ENCODE assay signal across 18 cellular contexts in genomic region chr4:72313121-72313520, GRCh38.
A peak's percentile ranks its signal among the peaks of the same experiment; 100 is the strongest.
DNase-seq lines count a peak whose midpoint lies in the region; ATAC-seq, FAIRE-seq and TF ChIP-seq lines count a peak whose summit lies in the region.
"Had no signal": no experiment of that assay in that cellular context is flagged by ENCODE, and none has a peak within 500 bp of the region (broad histone marks: within the 10 kb centered on the region; RNA-seq: fewer than 3 reads in every experiment).

No MANE protein-coding gene starts in this region.

- H3K27me3 ChIP-seq in left lung, result no peaks in the 10 kb centered on the region
- H3K27me3 ChIP-seq: BLaER1 had no signal

- H3K4me3 ChIP-seq in SK-N-MC (no peak overlapping the region), epithelial cell of esophagus (ENCODE audit: low read length) (no peak overlapping the region), left lung (no peak overlapping the region)
- H3K4me3 ChIP-seq: BLaER1, K562 had no signal

- TF ChIP-seq CTCF in epithelial cell of esophagus (IDR thresholded peaks at IDR 0.05; ENCODE audit: insufficient read depth, low read depth, low read length, missing control alignments) (no peak), left lung (IDR thresholded peaks at IDR 0.05) (no peak), type B pancreatic cell (conservative IDR thresholded peaks at IDR 0.05) (no peak), D721Med (IDR thresholded peaks at IDR 0.05; ENCODE audit: insufficient read depth, missing control alignments) (no peak)

- H3K9me3 Mint-ChIP-seq in type B pancreatic cell, result no peaks in the 10 kb centered on the region
- H3K9me3 Mint-ChIP-seq in activated naive CD4-positive, alpha-beta T cell treated with anti-CD3 and anti-CD28 coated beads, Interleukin-2, amount 50 U/mL, for 72 hours, result no peaks in the 10 kb centered on the region
- H3K9me3 Mint-ChIP-seq: stimulated activated naive CD8-positive, alpha-beta T cell treated with anti-CD3 and anti-CD28 coated beads, Interleukin-15, amount 100 ng/mL, for 72 hours had no signal

- no peak overlapping the region for H3K9ac ChIP-seq in SK-N-MC (ENCODE audit: insufficient read length)
- H3K9ac ChIP-seq: BLaER1 had no signal

- intact Hi-C loops in left lung (cut with DNase I), result no loop called here

- no peak for DNase-seq in SK-N-MC (ENCODE audit: low read depth, low spot score)
- peak; percentile 18 for DNase-seq in epithelial cell of esophagus (ENCODE audit: low read depth)
- DNase-seq in left lung, result no peak
- no peak for DNase-seq in type B pancreatic cell (ENCODE audit: extremely low spot score, unreplicated experiment)
- DNase-seq in activated naive CD4-positive, alpha-beta T cell treated with anti-CD3 and anti-CD28 coated beads, Interleukin-2, amount 50 U/mL, for 72 hours (ENCODE audit: low spot score in 2 of 2), result no peak
- no peak for DNase-seq in D721Med (ENCODE audit: insufficient read length, low spot score)
- DNase-seq: activated CD8-positive, alpha-beta memory T cell treated with anti-CD3 and anti-CD28 coated beads, Interleukin-2, amount 50 U/mL, for 48 hours; activated naive CD4-positive, alpha-beta T cell; DMS53; islet precursor cell; NCI-H1048; NCI-H82; stimulated activated naive CD8-positive, alpha-beta T cell treated with anti-CD3 and anti-CD28 coated beads, Interleukin-15, amount 100 ng/mL, for 72 hours; T-helper 17 cell had no signal

- peak overlapping the region; percentile 46 for H3K27ac Mint-ChIP-seq in type B pancreatic cell
- H3K27ac Mint-ChIP-seq in activated naive CD4-positive, alpha-beta T cell treated with anti-CD3 and anti-CD28 coated beads, Interleukin-2, amount 50 U/mL, for 72 hours, result no peak overlapping the region
- H3K27ac Mint-ChIP-seq: stimulated activated naive CD8-positive, alpha-beta T cell treated with anti-CD3 and anti-CD28 coated beads, Interleukin-15, amount 100 ng/mL, for 72 hours; T-helper 17 cell had no signal

- H3K9me3 ChIP-seq in SK-N-MC (ENCODE audit: low read depth, low read length) (no peaks in the 10 kb centered on the region), left lung (no peaks in the 10 kb centered on the region)
- H3K9me3 ChIP-seq: BLaER1 had no signal

- H3K4me1 ChIP-seq in left lung, result peaks cover 0 to 17% of the 10 kb centered on the region in 2 donors
- H3K4me1 ChIP-seq: BLaER1 had no signal

- no peaks in the 10 kb centered on the region for H3K27me3 Mint-ChIP-seq in type B pancreatic cell

- peak overlapping the region; percentile 30 for H3K4me3 Mint-ChIP-seq in type B pancreatic cell
- H3K4me3 Mint-ChIP-seq: stimulated activated naive CD8-positive, alpha-beta T cell treated with anti-CD3 and anti-CD28 coated beads, Interleukin-15, amount 100 ng/mL, for 72 hours; T-helper 17 cell had no signal

- H3K27ac ChIP-seq in SK-N-MC (peak overlapping the region; percentile 14; the same call in 1 of the 2 replicates), left lung (no peak overlapping the region)
- H3K27ac ChIP-seq: BLaER1 had no signal

- ATAC-seq in left lung, result peak; percentile 58
- no peak for ATAC-seq in GM21447 (IDR thresholded peaks at IDR 0.05; ENCODE audit: unreplicated experiment)
- ATAC-seq in activated naive CD4-positive, alpha-beta T cell treated with anti-CD3 and anti-CD28 coated beads, Interleukin-2, amount 50 U/mL, for 72 hours, result no peak
- ATAC-seq: activated CD4-positive, CD25-positive, alpha-beta regulatory T cell treated with anti-CD3 and anti-CD28 coated beads, Interleukin-2, amount 50 U/mL, for 24 hours; K562; stimulated activated naive CD8-positive, alpha-beta T cell treated with anti-CD3 and anti-CD28 coated beads, Interleukin-15, amount 100 ng/mL, for 72 hours; T-helper 17 cell had no signal

- H3K36me3 Mint-ChIP-seq in type B pancreatic cell, result peaks cover 5% of the 10 kb centered on the region
- H3K36me3 Mint-ChIP-seq in activated naive CD4-positive, alpha-beta T cell treated with anti-CD3 and anti-CD28 coated beads, Interleukin-2, amount 50 U/mL, for 72 hours, result no peaks in the 10 kb centered on the region

- H3K36me3 ChIP-seq in SK-N-MC (ENCODE audit: insufficient read depth, low read length), result no peaks in the 10 kb centered on the region
- no peaks in the 10 kb centered on the region for H3K36me3 ChIP-seq in left lung
- H3K36me3 ChIP-seq: BLaER1 had no signal

- peaks cover 9% of the 10 kb centered on the region for H3K4me1 Mint-ChIP-seq in type B pancreatic cell (ENCODE audit: unreplicated experiment)
- H3K4me1 Mint-ChIP-seq: stimulated activated naive CD8-positive, alpha-beta T cell treated with anti-CD3 and anti-CD28 coated beads, Interleukin-15, amount 100 ng/mL, for 72 hours had no signal

- FAIRE-seq in D721Med (lab: Jason Lieb, UNC), result no peak
- FAIRE-seq: K562 had no signal
